9 cellular contexts compared by ENCODE assay signal in the genomic region with DNA sequence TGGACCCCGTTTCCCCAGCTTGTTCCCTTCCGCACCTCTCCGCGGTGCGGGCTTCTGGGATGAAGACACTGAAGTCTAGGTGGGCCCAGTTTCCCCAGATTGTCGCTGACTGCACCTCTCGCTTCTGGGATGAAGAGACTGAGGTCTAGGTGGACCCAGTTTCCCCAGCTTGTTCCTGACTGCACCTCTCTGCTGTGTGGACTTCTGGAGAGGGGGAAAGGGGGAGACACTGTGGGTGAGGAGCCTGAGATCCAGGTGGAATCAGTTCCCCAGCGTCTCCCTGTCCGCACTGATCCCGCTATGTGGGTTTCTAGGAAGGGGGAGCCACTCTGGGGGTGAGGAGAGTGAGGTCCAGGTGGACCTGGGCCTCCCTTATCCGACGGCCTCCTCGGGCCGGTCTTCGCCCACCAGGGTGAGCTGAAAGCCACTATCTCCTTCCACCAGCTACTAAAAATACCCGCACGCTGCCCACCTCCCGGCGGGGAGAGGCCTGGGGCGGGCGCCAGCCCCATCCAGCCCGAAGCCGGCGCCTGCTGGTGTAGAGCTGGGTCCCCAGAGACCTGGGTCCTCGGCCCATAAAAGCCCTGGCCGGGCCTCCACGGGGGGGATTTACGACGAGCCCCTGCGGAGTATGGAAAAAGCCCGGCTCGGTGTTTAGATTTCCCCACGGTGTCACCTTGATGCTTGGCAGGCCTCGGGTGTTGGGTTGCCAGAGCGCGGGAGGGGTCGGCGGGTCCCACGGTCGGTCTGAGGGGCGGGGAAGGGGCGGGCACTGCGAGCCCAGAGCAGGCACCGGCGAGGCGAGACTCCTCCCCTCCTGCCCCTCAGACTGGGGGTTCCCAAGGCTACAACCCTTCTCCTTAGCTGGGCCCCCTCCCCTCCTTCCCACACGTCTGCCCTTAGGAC. TPM values are rescaled to one million over a fixed set of nuclear protein-coding genes. Genes with fewer than 3 reads are reported as not detected.
DNase-seq lines count a peak whose midpoint lies in the region; ATAC-seq and TF ChIP-seq lines count a peak whose summit lies in the region.
"Had no signal": no experiment of that assay in that cellular context is flagged by ENCODE, and none has a peak within 500 bp of the region (broad histone marks: within the 10 kb centered on the region; RNA-seq: fewer than 3 reads in every experiment).

No MANE protein-coding gene starts in this region.

- no peaks in the 10 kb centered on the region for H3K9me3 ChIP-seq in iPS DF 6.9 (ENCODE audit: control insufficient read depth, insufficient read depth, low read length)

- H3K4me1 Mint-ChIP-seq in activated naive CD8-positive, alpha-beta T cell treated with anti-CD3 and anti-CD28 coated beads for 36 hours: peaks cover 13% of the 10 kb centered on the region

- no peaks in the 10 kb centered on the region for H3K36me3 Mint-ChIP-seq in activated naive CD8-positive, alpha-beta T cell treated with anti-CD3 and anti-CD28 coated beads for 36 hours

- H3K27ac Mint-ChIP-seq in activated naive CD8-positive, alpha-beta T cell treated with anti-CD3 and anti-CD28 coated beads for 36 hours: peak overlapping the region; percentile 99

- no peak for ATAC-seq in HG02884 (IDR thresholded peaks at IDR 0.05; ENCODE audit: unreplicated experiment)
- no peak for ATAC-seq in HG03025 (IDR thresholded peaks at IDR 0.05; ENCODE audit: low FRiP score, unreplicated experiment)

- no peaks in the 10 kb centered on the region for H3K36me3 ChIP-seq in iPS DF 6.9 (ENCODE audit: control insufficient read depth, insufficient read depth, low read length)

- H3K4me1 ChIP-seq in iPS DF 6.9 (ENCODE audit: control insufficient read depth, insufficient read depth, low read length): peaks cover 5% of the 10 kb centered on the region

- no peaks in the 10 kb centered on the region for H3K27me3 Mint-ChIP-seq in activated naive CD8-positive, alpha-beta T cell treated with anti-CD3 and anti-CD28 coated beads for 36 hours

- no peaks in the 10 kb centered on the region for H3K9me3 Mint-ChIP-seq in activated naive CD8-positive, alpha-beta T cell treated with anti-CD3 and anti-CD28 coated beads for 36 hours

- no peaks in the 10 kb centered on the region for H3K27me3 ChIP-seq in iPS DF 6.9 (ENCODE audit: control insufficient read depth, insufficient read depth, low read length)

- CTCF ChIA-PET in GM10248 (lab: Yijun Ruan, JAX): interaction anchor here (1.3 to 8.3 kb wide), 7 partner anchors 10 to 194 kb away, joined by 3 to 70 read pairs (median 5); a partner anchor contains a TSS

- DNase-seq in GM10248 (ENCODE audit: extremely low spot score): peak; percentile 66
- peak; percentile 91 for DNase-seq in NCI-H2107 (lab: John Stamatoyannopoulos, UW)
- DNase-seq in activated naive CD8-positive, alpha-beta T cell treated with anti-CD3 and anti-CD28 coated beads for 36 hours: peak; percentile 46
- DNase-seq in iPS DF 6.9 (ENCODE audit: low read depth, low spot score): no peak
- peak in 2 of 3 donors; percentile 14 to 21 for DNase-seq in stimulated activated CD4-positive, alpha-beta T cell treated with anti-CD3 and anti-CD28 coated beads, Interleukin-12 subunit alpha, Interleukin-12 subunit beta, amount 100 ng/mL, for 48 hours (ENCODE audit: low read depth in 2 of 3, low spot score in 1 of 3)
- no peak for DNase-seq in MV-4-11 (lab: John Stamatoyannopoulos, UW)

- POLR2A ChIA-PET in GM10248 (lab: Yijun Ruan, JAX): interaction anchor here (0.5 to 2.6 kb wide), 15 partner anchors 10 to 974 kb away, joined by 3 to 21 read pairs (median 4); a partner anchor contains a TSS

- TF ChIP-seq CTCF in GM10248 (IDR thresholded peaks at IDR 0.05; ENCODE audit: control extremely low read depth, extremely low read depth, low read depth, missing control alignments): no peak

- peak overlapping the region; percentile 61; the same call in 1 of the 2 replicates for H3K4me3 ChIP-seq in iPS DF 6.9 (ENCODE audit: low read length)

- no CpG with 5 or more reads among the region's 47 CpGs for WGBS in iPS DF 6.9 (ENCODE audit: insufficient coverage, insufficient read length)

- peak overlapping the region; percentile 99 for H3K4me3 Mint-ChIP-seq in activated naive CD8-positive, alpha-beta T cell treated with anti-CD3 and anti-CD28 coated beads for 36 hours

- H3K27ac ChIP-seq in iPS DF 6.9 (ENCODE audit: low read length): no peak overlapping the region

RNA-seq across cellular contexts. Expression of a gene that starts 10.6 kb away (rescaled TPM):
- total RNA-seq in activated naive CD8-positive, alpha-beta T cell treated with anti-CD3 and anti-CD28 coated beads for 36 hours: not detected
- total RNA-seq: temporal lobe had no signal

RNA-seq across cellular contexts. Expression of a gene that starts 22.3 kb away (rescaled TPM):
- total RNA-seq in activated naive CD8-positive, alpha-beta T cell treated with anti-CD3 and anti-CD28 coated beads for 36 hours: not detected

RNA-seq across cellular contexts. Expression of a gene that starts 24.0 kb away (rescaled TPM):
- total RNA-seq in activated naive CD8-positive, alpha-beta T cell treated with anti-CD3 and anti-CD28 coated beads for 36 hours: under 1 TPM; 0.21 to 0.38 TPM

RNA-seq across cellular contexts. Expression of a gene that starts 38.0 kb away (rescaled TPM):
- total RNA-seq in activated naive CD8-positive, alpha-beta T cell treated with anti-CD3 and anti-CD28 coated beads for 36 hours: 100 to 1,000 TPM; 103 to 106 TPM

RNA-seq across cellular contexts. Expression of a gene that starts 41.4 kb away (rescaled TPM):
- not detected for total RNA-seq in activated naive CD8-positive, alpha-beta T cell treated with anti-CD3 and anti-CD28 coated beads for 36 hours
- total RNA-seq: temporal lobe had no signal

Comparison
In these comparisons a context has a peak if more than half of its experiments do, and no peak if none do; other contexts are left out.
1. DNase-seq: peak in GM10248 (single experiment), NCI-H2107 (single experiment), activated naive CD8-positive, alpha-beta T cell treated with anti-CD3 and anti-CD28 coated beads for 36 hours (single experiment) and stimulated activated CD4-positive, alpha-beta T cell treated with anti-CD3 and anti-CD28 coated beads, Interleukin-12 subunit alpha, Interleukin-12 subunit beta, amount 100 ng/mL, for 48 hours (2 of 3); none in iPS DF 6.9 (single experiment) and MV-4-11 (single experiment).